8 cellular contexts compared by ENCODE assay signal in the genomic region with DNA sequence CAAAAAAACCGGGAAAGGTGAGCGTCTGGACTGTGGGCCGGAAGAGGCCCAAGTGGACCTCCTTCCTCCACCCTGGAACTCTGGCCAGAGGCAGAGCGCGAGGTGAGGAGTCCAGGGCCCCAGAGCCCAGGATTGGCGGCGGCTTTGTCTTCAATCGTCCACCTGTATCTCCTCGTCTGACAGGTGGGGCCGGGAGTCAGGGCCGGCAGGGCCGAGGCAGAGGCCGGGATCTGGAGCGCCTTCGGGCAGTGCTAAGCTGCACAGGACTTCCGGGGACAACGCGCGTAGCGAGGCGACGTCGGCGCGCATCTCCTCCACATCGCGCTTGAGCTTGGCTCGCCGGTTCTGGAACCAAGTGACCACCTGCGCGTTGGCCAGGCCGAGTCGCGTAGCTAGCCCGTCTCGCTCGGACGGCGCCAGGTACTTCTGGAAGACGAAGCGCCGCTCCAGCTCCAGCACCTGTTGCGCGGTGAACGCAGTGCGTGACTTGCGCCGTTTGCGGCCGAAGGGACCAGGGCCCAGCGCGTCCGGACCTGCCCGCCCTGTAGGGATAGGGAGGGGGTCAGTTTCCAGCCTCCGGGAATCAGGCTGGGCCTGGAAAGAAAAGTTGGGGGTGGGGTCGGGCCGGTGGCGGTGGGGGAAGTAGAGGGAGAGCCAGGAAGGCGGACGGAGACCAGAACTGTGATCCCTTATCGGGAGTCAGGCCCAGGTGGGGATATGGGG. TPM values are rescaled to one million over a fixed set of nuclear protein-coding genes. Genes with fewer than 3 reads are reported as not detected.
DNase-seq lines count a peak whose midpoint lies in the region; ATAC-seq and TF ChIP-seq lines count a peak whose summit lies in the region.

No MANE protein-coding gene starts in this region.

- H3K4me3 Mint-ChIP-seq in activated naive CD4-positive, alpha-beta T cell treated with anti-CD3 and anti-CD28 coated beads for 36 hours = peak overlapping the region; percentile 67
- H3K4me3 Mint-ChIP-seq in stimulated activated naive CD8-positive, alpha-beta T cell treated with anti-CD3 and anti-CD28 coated beads, Interleukin-15, amount 100 ng/mL, for 72 hours = peak overlapping the region; percentile 88 to 89

- in situ Hi-C loops in astrocyte of the cerebellum (cut with HindIII; ENCODE audit: low sequenced_read_pairs) = no loop called here

- CTCF ChIA-PET in activated naive CD4-positive, alpha-beta T cell treated with anti-CD3 and anti-CD28 coated beads for 36 hours (lab: Charles Lee) = interaction anchor here (1.0 kb wide), 1 partner anchor 47 kb away, joined by 3 read pairs; no protein-coding TSS in a partner anchor

- H3K27me3 Mint-ChIP-seq in activated naive CD4-positive, alpha-beta T cell treated with anti-CD3 and anti-CD28 coated beads for 36 hours (ENCODE audit: low read depth) = peaks cover 51% of the 10 kb centered on the region
- peaks cover 56% of the 10 kb centered on the region for H3K27me3 Mint-ChIP-seq in stimulated activated naive CD8-positive, alpha-beta T cell treated with anti-CD3 and anti-CD28 coated beads, Interleukin-15, amount 100 ng/mL, for 72 hours

- peak; percentile 44 for ATAC-seq in stimulated activated naive CD8-positive, alpha-beta T cell treated with anti-CD3 and anti-CD28 coated beads, Interleukin-15, amount 100 ng/mL, for 72 hours

- H3K27ac Mint-ChIP-seq in activated naive CD4-positive, alpha-beta T cell treated with anti-CD3 and anti-CD28 coated beads for 36 hours = no peak overlapping the region
- H3K27ac Mint-ChIP-seq in stimulated activated naive CD8-positive, alpha-beta T cell treated with anti-CD3 and anti-CD28 coated beads, Interleukin-15, amount 100 ng/mL, for 72 hours = peak overlapping the region; percentile 56 to 59

- no peak for DNase-seq in activated naive CD4-positive, alpha-beta T cell treated with anti-CD3 and anti-CD28 coated beads for 36 hours
- no peak for DNase-seq in activated naive CD4-positive, alpha-beta T cell (lab: John Stamatoyannopoulos, UW)
- DNase-seq in astrocyte of the cerebellum (ENCODE audit: low read depth) = no peak
- DNase-seq in kidney epithelial cell (ENCODE audit: low read depth) = no peak
- peak in 1 of 2 donors; percentile 35 for DNase-seq in stimulated activated naive CD8-positive, alpha-beta T cell treated with anti-CD3 and anti-CD28 coated beads, Interleukin-15, amount 100 ng/mL, for 72 hours
- DNase-seq in superior temporal gyrus (ENCODE audit: extremely low spot score) = no peak
- no peak for DNase-seq in middle frontal gyrus (ENCODE audit: extremely low spot score, low spot score)
- DNase-seq in HCEC 1CT = no peak

- peaks cover 1% of the 10 kb centered on the region for H3K36me3 ChIP-seq in kidney epithelial cell (ENCODE audit: control insufficient read depth, insufficient read depth, low read length)

- H3K4me3 ChIP-seq in astrocyte of the cerebellum (ENCODE audit: low read depth, low read length) (peak overlapping the region; percentile 19), kidney epithelial cell (ENCODE audit: low read depth, low read length) (peak overlapping the region; percentile 25)

- H3K36me3 Mint-ChIP-seq in activated naive CD4-positive, alpha-beta T cell treated with anti-CD3 and anti-CD28 coated beads for 36 hours (ENCODE audit: low read depth) = peaks cover 6% of the 10 kb centered on the region

- H3K4me1 Mint-ChIP-seq in activated naive CD4-positive, alpha-beta T cell treated with anti-CD3 and anti-CD28 coated beads for 36 hours (ENCODE audit: low read depth) = peaks cover 30% of the 10 kb centered on the region
- H3K4me1 Mint-ChIP-seq in stimulated activated naive CD8-positive, alpha-beta T cell treated with anti-CD3 and anti-CD28 coated beads, Interleukin-15, amount 100 ng/mL, for 72 hours = peaks cover 41% of the 10 kb centered on the region

- H3K9me3 Mint-ChIP-seq in activated naive CD4-positive, alpha-beta T cell treated with anti-CD3 and anti-CD28 coated beads for 36 hours = no peaks in the 10 kb centered on the region
- H3K9me3 Mint-ChIP-seq in stimulated activated naive CD8-positive, alpha-beta T cell treated with anti-CD3 and anti-CD28 coated beads, Interleukin-15, amount 100 ng/mL, for 72 hours = no peaks in the 10 kb centered on the region

- intact Hi-C loops in activated naive CD4-positive, alpha-beta T cell treated with anti-CD3 and anti-CD28 coated beads for 36 hours (cut with micrococcal nuclease) = loop anchor here (1.0 to 5.0 kb wide), 3 partner anchors 18 to 89 kb away; no protein-coding TSS in a partner anchor

- no peak for TF ChIP-seq CTCF in astrocyte of the cerebellum (IDR thresholded peaks at IDR 0.05; ENCODE audit: low read depth, low read length, missing control alignments)
- TF ChIP-seq CTCF in kidney epithelial cell (IDR thresholded peaks at IDR 0.05; ENCODE audit: insufficient read depth, low read length, poor library complexity, severe bottlenecking) = no peak

- peaks cover 48% of the 10 kb centered on the region for H3K27me3 ChIP-seq in kidney epithelial cell (ENCODE audit: control insufficient read depth, insufficient read depth, low read length)

RNA-seq across cellular contexts. Expression of a gene that starts 1.5 kb away (rescaled TPM):
- under 1 TPM in 1 of 2 experiments, not detected in 1; 0.31 TPM for total RNA-seq in activated naive CD4-positive, alpha-beta T cell treated with anti-CD3 and anti-CD28 coated beads for 36 hours
- total RNA-seq in kidney epithelial cell = 1.9 and 3.4 TPM in 2 replicates

RNA-seq across cellular contexts. Expression of a gene that starts 9.6 kb away (rescaled TPM):
- 10 to 100 TPM; 21.1 to 24.4 TPM for total RNA-seq in activated naive CD4-positive, alpha-beta T cell treated with anti-CD3 and anti-CD28 coated beads for 36 hours
- total RNA-seq in kidney epithelial cell = 17.1 and 19.3 TPM in 2 replicates

RNA-seq across cellular contexts. Expression of a gene that starts 15.1 kb away (rescaled TPM):
- 10 to 100 TPM; 29.5 to 30.6 TPM for total RNA-seq in activated naive CD4-positive, alpha-beta T cell treated with anti-CD3 and anti-CD28 coated beads for 36 hours
- total RNA-seq in kidney epithelial cell = 19.1 and 20.3 TPM in 2 replicates

RNA-seq across cellular contexts. Expression of a gene that starts 15.1 kb away (rescaled TPM):
- 1 to 10 TPM; 3.7 to 5.8 TPM for total RNA-seq in activated naive CD4-positive, alpha-beta T cell treated with anti-CD3 and anti-CD28 coated beads for 36 hours
- total RNA-seq in kidney epithelial cell = 4.4 and 9.5 TPM in 2 replicates

RNA-seq across cellular contexts. Expression of a gene that starts 16.3 kb away (rescaled TPM):
- total RNA-seq in activated naive CD4-positive, alpha-beta T cell treated with anti-CD3 and anti-CD28 coated beads for 36 hours = under 1 TPM; 0.10 TPM
- 0.27 TPM in 1 of 2 replicates, not detected in the other for total RNA-seq in kidney epithelial cell
